In genomic region chr5:38382898-38383297, GRCh38 we compare ENCODE assay signal across 1 cellular context.
A peak's percentile ranks its signal among the peaks of the same experiment; 100 is the strongest.
TF ChIP-seq lines count a peak whose summit lies in the region.

No MANE protein-coding gene starts in this region.

TF ChIP-seq in A549, 52 proteins besides CTCF, POLR2A, EP300 and RAD21 (continued from another document):
- no peak for TF ChIP-seq PBX3 (IDR thresholded peaks at IDR 0.05)
- TF ChIP-seq JUN (IDR thresholded peaks at IDR 0.05) = no peak
- TF ChIP-seq, protein P1, sequence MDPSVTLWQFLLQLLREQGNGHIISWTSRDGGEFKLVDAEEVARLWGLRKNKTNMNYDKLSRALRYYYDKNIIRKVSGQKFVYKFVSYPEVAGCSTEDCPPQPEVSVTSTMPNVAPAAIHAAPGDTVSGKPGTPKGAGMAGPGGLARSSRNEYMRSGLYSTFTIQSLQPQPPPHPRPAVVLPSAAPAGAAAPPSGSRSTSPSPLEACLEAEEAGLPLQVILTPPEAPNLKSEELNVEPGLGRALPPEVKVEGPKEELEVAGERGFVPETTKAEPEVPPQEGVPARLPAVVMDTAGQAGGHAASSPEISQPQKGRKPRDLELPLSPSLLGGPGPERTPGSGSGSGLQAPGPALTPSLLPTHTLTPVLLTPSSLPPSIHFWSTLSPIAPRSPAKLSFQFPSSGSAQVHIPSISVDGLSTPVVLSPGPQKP (IDR thresholded peaks at IDR 0.05; ENCODE audit: low read depth, low read length) = no peak
- TF ChIP-seq, protein P2, sequence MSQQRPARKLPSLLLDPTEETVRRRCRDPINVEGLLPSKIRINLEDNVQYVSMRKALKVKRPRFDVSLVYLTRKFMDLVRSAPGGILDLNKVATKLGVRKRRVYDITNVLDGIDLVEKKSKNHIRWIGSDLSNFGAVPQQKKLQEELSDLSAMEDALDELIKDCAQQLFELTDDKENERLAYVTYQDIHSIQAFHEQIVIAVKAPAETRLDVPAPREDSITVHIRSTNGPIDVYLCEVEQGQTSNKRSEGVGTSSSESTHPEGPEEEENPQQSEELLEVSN (IDR thresholded peaks at IDR 0.05; ENCODE audit: borderline replicate concordance, low read depth) = no peak
- TF ChIP-seq FOSL2 (IDR thresholded peaks at IDR 0.05) = no peak
- no peak for TF ChIP-seq FOSL2 (CRISPR knock-in tag; IDR thresholded peaks at IDR 0.05)
- TF ChIP-seq ESRRA (IDR thresholded peaks at IDR 0.05; ENCODE audit: borderline replicate concordance, low read length) = peak; percentile 93
- peak in 1 of 2 experiments; percentile 69; a peak in 2 of 4 replicates for TF ChIP-seq CEBPB (IDR thresholded peaks at IDR 0.05)
- TF ChIP-seq HDAC2 (IDR thresholded peaks at IDR 0.05) = no peak
- no peak for TF ChIP-seq MAFK (IDR thresholded peaks at IDR 0.05; ENCODE audit: partially characterized antibody)
TF ChIP-seq in A549: peak in this region for 3.
